In the genomic region with DNA sequence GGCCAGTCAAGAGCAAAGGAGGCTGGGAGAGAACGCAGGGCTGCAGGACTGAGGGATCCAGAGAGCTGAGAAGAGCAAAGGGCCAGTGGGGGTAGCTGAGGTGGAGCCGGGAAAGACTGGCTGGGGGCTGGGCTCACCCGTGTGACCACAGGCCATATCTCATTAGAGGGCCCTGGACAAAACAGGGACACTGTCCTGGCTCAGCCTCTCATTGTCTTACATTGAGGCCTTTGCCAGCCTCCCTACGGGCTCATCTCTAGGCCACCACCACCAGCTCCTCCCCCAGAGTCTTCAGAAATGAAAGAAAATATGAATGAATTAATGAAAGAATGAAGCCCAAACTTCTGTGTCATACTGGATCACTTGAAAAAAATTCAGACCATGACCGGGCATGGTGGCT, we compare ENCODE assay signal across 1 cellular context.
TF ChIP-seq lines count a peak whose summit lies in the region.

No MANE protein-coding gene starts in this region.

TF ChIP-seq in H1, 55 proteins besides CTCF, POLR2A, EP300 and RAD21:
- TF ChIP-seq KDM1A (IDR thresholded peaks at IDR 0.05; ENCODE audit: borderline replicate concordance, low read length), result no peak
- no peak for TF ChIP-seq BRCA1 (IDR thresholded peaks at IDR 0.05; ENCODE audit: low read depth, low read length)
- no peak for TF ChIP-seq CREB1 (IDR thresholded peaks at IDR 0.05)
- TF ChIP-seq CBX5 (IDR thresholded peaks at IDR 0.05; ENCODE audit: low read depth, low read length), result no peak
- no peak for TF ChIP-seq RFX5 (IDR thresholded peaks at IDR 0.05; ENCODE audit: borderline replicate concordance, low read depth, low read length)
- no peak for TF ChIP-seq ASH2L (IDR thresholded peaks at IDR 0.05; ENCODE audit: low read length)
- TF ChIP-seq, protein P1, sequence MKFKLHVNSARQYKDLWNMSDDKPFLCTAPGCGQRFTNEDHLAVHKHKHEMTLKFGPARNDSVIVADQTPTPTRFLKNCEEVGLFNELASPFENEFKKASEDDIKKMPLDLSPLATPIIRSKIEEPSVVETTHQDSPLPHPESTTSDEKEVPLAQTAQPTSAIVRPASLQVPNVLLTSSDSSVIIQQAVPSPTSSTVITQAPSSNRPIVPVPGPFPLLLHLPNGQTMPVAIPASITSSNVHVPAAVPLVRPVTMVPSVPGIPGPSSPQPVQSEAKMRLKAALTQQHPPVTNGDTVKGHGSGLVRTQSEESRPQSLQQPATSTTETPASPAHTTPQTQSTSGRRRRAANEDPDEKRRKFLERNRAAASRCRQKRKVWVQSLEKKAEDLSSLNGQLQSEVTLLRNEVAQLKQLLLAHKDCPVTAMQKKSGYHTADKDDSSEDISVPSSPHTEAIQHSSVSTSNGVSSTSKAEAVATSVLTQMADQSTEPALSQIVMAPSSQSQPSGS (IDR thresholded peaks at IDR 0.05; ENCODE audit: low read length), result no peak
- no peak for TF ChIP-seq YY1 (IDR thresholded peaks at IDR 0.05; ENCODE audit: low read depth, low read length)
